In the genomic region with DNA sequence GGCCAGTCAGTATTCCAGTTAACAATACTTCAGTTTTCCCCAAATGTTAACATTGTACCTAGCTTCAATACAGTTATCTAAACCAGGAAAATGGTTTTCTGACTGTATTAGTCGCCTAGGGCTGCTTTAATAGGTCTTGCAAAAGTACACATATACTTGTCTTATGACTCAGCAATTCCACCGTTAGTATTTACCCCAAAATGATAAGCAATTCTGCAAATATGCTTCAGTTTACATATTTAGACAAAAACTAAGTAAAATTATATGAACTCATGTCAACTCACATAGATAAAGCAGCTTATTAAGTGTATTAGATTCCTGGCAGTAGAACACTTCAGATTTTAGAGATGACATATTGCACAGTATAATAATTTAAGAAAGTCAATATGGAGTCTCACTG, we compare ENCODE assay signal across 19 cellular contexts.
DNase-seq lines count a peak whose midpoint lies in the region; FAIRE-seq and TF ChIP-seq lines count a peak whose summit lies in the region.
"Had no signal": no experiment of that assay in that cellular context is flagged by ENCODE, and none has a peak within 500 bp of the region (broad histone marks: within the 10 kb centered on the region; RNA-seq: fewer than 3 reads in every experiment).

No MANE protein-coding gene starts in this region.

- no peak for TF ChIP-seq CTCF in AG10803 (conservative IDR thresholded peaks at IDR 0.05; ENCODE audit: low read length)
- no peak for TF ChIP-seq CTCF in astrocyte of the spinal cord (IDR thresholded peaks at IDR 0.05; ENCODE audit: low read depth, low read length)
- no peak for TF ChIP-seq CTCF in keratinocyte (optimal IDR thresholded peaks at IDR 0.05 in 1 of 3, IDR thresholded peaks at IDR 0.05 in 1 of 3, conservative IDR thresholded peaks at IDR 0.05 in 1 of 3; ENCODE audit: extremely low read depth in 1 of 3, insufficient read depth in 2 of 3, low read length in 3 of 3)
- TF ChIP-seq CTCF in BE2C (IDR thresholded peaks at IDR 0.05; ENCODE audit: low read depth, low read length): no peak

- H3K4me1 ChIP-seq in keratinocyte (ENCODE audit: control insufficient read depth, extremely low read depth, insufficient read depth, low read length): peaks cover 5% of the 10 kb centered on the region
- no peaks in the 10 kb centered on the region for H3K4me1 ChIP-seq in BE2C
- H3K4me1 ChIP-seq: colonic mucosa, gastrocnemius medialis had no signal

- in situ Hi-C loops in astrocyte of the spinal cord (cut with HindIII; ENCODE audit: low sequenced_read_pairs): no loop called here

- H3K4me3 ChIP-seq in AG10803 (ENCODE audit: low read length) (no peak overlapping the region), astrocyte of the spinal cord (ENCODE audit: low read depth, low read length) (no peak overlapping the region), keratinocyte (ENCODE audit: control insufficient read depth in 2 of 3, extremely low read depth in 1 of 3, insufficient read depth in 2 of 3, low read depth in 1 of 3, low read length in 3 of 3) (no peak overlapping the region), BE2C (ENCODE audit: low read depth, low read length) (no peak overlapping the region)
- H3K4me3 ChIP-seq: colonic mucosa, gastrocnemius medialis had no signal

- no peak overlapping the region for H2AFZ ChIP-seq in keratinocyte (ENCODE audit: control insufficient read depth, low read length)

- H3K36me3 ChIP-seq in keratinocyte (ENCODE audit: control insufficient read depth in 2 of 2, extremely low read depth in 1 of 2, insufficient read depth in 2 of 2, low read length in 2 of 2): no peaks in the 10 kb centered on the region
- H3K36me3 ChIP-seq in BE2C: no peaks in the 10 kb centered on the region
- H3K36me3 ChIP-seq: colonic mucosa, gastrocnemius medialis had no signal

- DNase-seq in AG10803 (ENCODE audit: low read depth): peak; percentile 53
- DNase-seq in HTR-8/SVneo (ENCODE audit: insufficient read length, low spot score): peak; percentile 17
- DNase-seq in astrocyte of the spinal cord (ENCODE audit: low read depth, low spot score): peak; percentile 65
- no peak for DNase-seq in keratinocyte (ENCODE audit: low read depth, low spot score)
- no peak for DNase-seq in BE2C
- no peak for DNase-seq in kidney tubule cell (ENCODE audit: low spot score)
- DNase-seq in hippocampal formation (lab: John Stamatoyannopoulos, UW): no peak
- DNase-seq in stimulated activated CD4-positive, alpha-beta T cell treated with anti-CD3 and anti-CD28 coated beads, Interleukin-2, amount 100 ng/mL, for 48 hours: no peak
- DNase-seq: activated naive CD4-positive, alpha-beta T cell treated with anti-CD3 and anti-CD28 coated beads, Interleukin-2, amount 10 ng/mL, durations not matched to agents 7 days and 5 days; CD4-positive, CD25-positive, alpha-beta regulatory T cell; colonic mucosa; gastrocnemius medialis; GF-D8; NCI-H1105 treated with DMSO at 0.1 percent for 48 hours; NCI-H774; Right ventricle myocardium superior; stimulated activated CD4-positive, alpha-beta T cell treated with anti-CD3 and anti-CD28 coated beads, Interleukin-4, amount 100 ng/mL, for 4 hours; stimulated activated naive CD4-positive, alpha-beta T cell treated with Interleukin-2 at 50 U/mL for 16 hours had no signal

- H3K9me1 ChIP-seq in keratinocyte (ENCODE audit: control insufficient read depth, extremely low read depth, insufficient read depth, low read length): no peaks in the 10 kb centered on the region

- H3K4me2 ChIP-seq in keratinocyte (ENCODE audit: control insufficient read depth, extremely low read depth, insufficient read depth, low read depth, low read length): no peak overlapping the region

- no peak overlapping the region for H3K9ac ChIP-seq in keratinocyte (ENCODE audit: control insufficient read depth, extremely low read depth, insufficient read depth, low read length)

- H3K9me3 ChIP-seq in keratinocyte (ENCODE audit: control insufficient read depth, low read depth, low read length): no peaks in the 10 kb centered on the region
- no peaks in the 10 kb centered on the region for H3K9me3 ChIP-seq in BE2C
- H3K9me3 ChIP-seq: colonic mucosa, gastrocnemius medialis had no signal

- no peak overlapping the region for H3K27ac ChIP-seq in keratinocyte (ENCODE audit: control insufficient read depth, insufficient read depth, low read length)
- H3K27ac ChIP-seq: colonic mucosa, gastrocnemius medialis had no signal

- dilution Hi-C loops in keratinocyte (cut with MboI; ENCODE audit: extremely low pct_ligation_motif_present, low sequenced_read_pairs): no loop called here

- H3K27me3 ChIP-seq in keratinocyte (ENCODE audit: control insufficient read depth, extremely low read depth, insufficient read depth, low read length) (no peaks in the 10 kb centered on the region), BE2C (no peaks in the 10 kb centered on the region)
- H3K27me3 ChIP-seq: colonic mucosa, gastrocnemius medialis had no signal

- H3K79me2 ChIP-seq in keratinocyte (ENCODE audit: control insufficient read depth, insufficient read depth, low read length): no peaks in the 10 kb centered on the region

- H4K20me1 ChIP-seq in keratinocyte (ENCODE audit: control insufficient read depth, extremely low read depth, insufficient read depth, low read length): no peaks in the 10 kb centered on the region

- FAIRE-seq in HTR-8/SVneo (lab: Jason Lieb, UNC) (no peak), keratinocyte (lab: Jason Lieb, UNC) (peak; percentile 20)
- FAIRE-seq: islet of Langerhans had no signal

Comparison
In these comparisons a context has a peak if more than half of its experiments do, and no peak if none do; other contexts are left out.
1. DNase-seq: peak in AG10803 (single experiment), HTR-8/SVneo (single experiment) and astrocyte of the spinal cord (single experiment); none in keratinocyte (single experiment), BE2C (single experiment), kidney tubule cell (single experiment), hippocampal formation (0 of 2) and stimulated activated CD4-positive, alpha-beta T cell treated with anti-CD3 and anti-CD28 coated beads, Interleukin-2, amount 100 ng/mL, for 48 hours (0 of 2).